ENCODE assay signal across 9 cellular contexts in genomic region chr21:41360072-41360821, GRCh38. TPM values are rescaled to one million over a fixed set of nuclear protein-coding genes. Genes with fewer than 3 reads are reported as not detected.
DNase-seq lines count a peak whose midpoint lies in the region; ATAC-seq and TF ChIP-seq lines count a peak whose summit lies in the region.
"Had no signal": no experiment of that assay in that cellular context is flagged by ENCODE, and none has a peak within 500 bp of the region (broad histone marks: within the 10 kb centered on the region; RNA-seq: fewer than 3 reads in every experiment).

No MANE protein-coding gene starts in this region.

- H3K36me3 ChIP-seq in stomach: no peaks in the 10 kb centered on the region

- H3K9me3 ChIP-seq in stomach: no peaks in the 10 kb centered on the region

- H3K27ac ChIP-seq in stomach: peak overlapping the region; percentile 62 to 92 (median 84)

- no peaks in the 10 kb centered on the region for H3K27me3 ChIP-seq in stomach

- TF ChIP-seq POLR2A in stomach (IDR thresholded peaks at IDR 0.05): no peak

- 53 to 59% (median 56%) methylated on average over 13 to 22 of the region's 22 CpGs for WGBS in stomach, 5 donors

- intact Hi-C loops in left cardiac atrium (cut with DNase I) (loop anchor here in 1 of 2 donors (10.0 kb wide), 1 partner anchor 65 kb away; the partner anchor contains the start of gene MX1), stomach (cut with DNase I; ENCODE audit: low total_unique reads) (loop anchor here (10.0 kb wide), 1 partner anchor 75 kb away; no protein-coding TSS in a partner anchor)

- peak; percentile 12 for DNase-seq in NCI-H1436 (lab: John Stamatoyannopoulos, UW)
- no peak for DNase-seq in NCI-H1436 treated with DMSO at 0.1 percent for 48 hours (lab: John Stamatoyannopoulos, UW)
- DNase-seq in SHP77 (lab: John Stamatoyannopoulos, UW): peak; percentile 14 to 48
- DNase-seq in left cardiac atrium: peak; percentile 68
- DNase-seq in stomach: peak; percentile 79
- no peak for DNase-seq in cerebellar cortex (ENCODE audit: low spot score)
- DNase-seq in cortex of kidney (lab: John Stamatoyannopoulos, UW): no peak
- DNase-seq: ACHN had no signal

- peaks cover 8 to 53% (median 30%) of the 10 kb centered on the region in 4 donors for H3K4me1 ChIP-seq in stomach

- no peak for TF ChIP-seq EP300 in stomach (IDR thresholded peaks at IDR 0.05)

- no peak overlapping the region for H3K4me3 ChIP-seq in stomach

- ATAC-seq in left cardiac atrium (peak in 1 of 2 donors; percentile 54), HG03280 (IDR thresholded peaks at IDR 0.05; ENCODE audit: unreplicated experiment) (no peak)

- peak in 5 of 7 experiments; percentile 21 to 67 (median 37) for TF ChIP-seq CTCF in stomach (IDR thresholded peaks at IDR 0.05)

RNA-seq across cellular contexts. Expression of gene MX2, which starts 1.6 kb away (rescaled TPM):
- 10 to 100 TPM in 1 of 2 donors, 1 to 10 TPM in 1; 7.7 to 14.7 TPM for total RNA-seq in left cardiac atrium
- 10 to 100 TPM in 4 of 5 donors, 1 to 10 TPM in 1; 8.7 to 85.8 (median 51.6) TPM for total RNA-seq in stomach
- polyA plus RNA-seq in stomach: 10 to 100 TPM in 1 of 3 donors, 1 to 10 TPM in 2; 5.0 to 22.8 (median 5.3) TPM

RNA-seq across cellular contexts. Expression of gene FAM3B, which starts 43.6 kb away (rescaled TPM):
- total RNA-seq in left cardiac atrium: under 1 TPM in 1 of 2 donors, not detected in 1; 0.63 TPM
- 10 to 100 TPM in 4 of 5 donors, not detected in 1; 12.3 to 95.3 (median 54.8) TPM for total RNA-seq in stomach
- polyA plus RNA-seq in stomach: 100 to 1,000 TPM in 1 of 3 donors, 10 to 100 TPM in 2; 40.6 to 103 (median 98.7) TPM

Comparison
In these comparisons a context has a peak if more than half of its experiments do, and no peak if none do; other contexts are left out.
1. DNase-seq: peak in NCI-H1436 (single experiment), SHP77 (2 of 2), left cardiac atrium (single experiment) and stomach (single experiment); none in NCI-H1436 treated with DMSO at 0.1 percent for 48 hours (single experiment), cerebellar cortex (single experiment) and cortex of kidney (single experiment).